In genomic region chr15:31453558-31454318, GRCh38 we compare ENCODE assay signal across 1 cellular context.
TF ChIP-seq lines count a peak whose summit lies in the region.

No MANE protein-coding gene starts in this region.

TF ChIP-seq in H1, 55 proteins besides CTCF, POLR2A, EP300 and RAD21:
- TF ChIP-seq FOSL1 (IDR thresholded peaks at IDR 0.05; ENCODE audit: insufficient read depth, low read depth, low read length) (no peak), E2F6 (IDR thresholded peaks at IDR 0.05) (peak; percentile 36; the same call in 1 of the 2 replicates), HDAC6 (IDR thresholded peaks at IDR 0.05; ENCODE audit: low read depth, low read length) (no peak)
